In the genomic region with DNA sequence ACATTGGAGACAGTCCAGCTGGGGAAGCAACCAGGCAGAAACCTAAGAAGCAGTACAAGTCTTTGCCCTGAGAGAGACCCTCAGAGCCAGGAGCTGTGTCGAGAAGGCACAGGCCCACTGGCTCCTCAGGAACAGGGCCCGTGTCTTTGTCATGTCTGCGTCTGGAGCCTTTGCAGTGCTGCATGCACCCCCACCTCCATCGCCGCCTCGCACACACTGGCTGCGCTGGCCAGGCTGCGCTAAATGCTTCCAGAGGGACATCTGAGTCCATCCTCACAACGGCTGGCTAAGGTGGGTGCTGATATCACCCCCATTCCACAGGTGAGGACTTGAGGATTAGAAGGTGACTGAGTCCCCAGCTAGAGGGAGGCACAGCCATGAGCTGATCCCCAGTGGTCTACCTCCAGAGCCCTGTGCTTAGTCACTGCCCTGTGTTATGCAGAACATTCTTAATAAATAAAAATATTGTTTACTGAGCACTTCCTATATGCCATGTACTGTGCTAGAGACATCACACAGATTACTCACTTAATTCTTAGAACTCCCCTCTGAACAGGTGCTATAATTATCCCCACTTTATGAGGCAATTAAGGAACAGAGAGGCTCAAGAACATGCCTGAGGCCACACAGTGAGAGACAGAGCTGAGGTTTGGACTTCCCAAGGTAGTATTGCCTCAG, we compare ENCODE assay signal across 21 cellular contexts. TPM values are rescaled to one million over a fixed set of nuclear protein-coding genes. Genes with fewer than 3 reads are reported as not detected.
"Had no signal": no experiment of that assay in that cellular context is flagged by ENCODE, and none has a peak within 500 bp of the region (broad histone marks: within the 10 kb centered on the region; RNA-seq: fewer than 3 reads in every experiment).

No MANE protein-coding gene starts in this region.

- H3K4me3 Mint-ChIP-seq: activated B cell treated with CpG ODN at 0.5 μM for 24 hours; activated naive CD4-positive, alpha-beta T cell treated with anti-CD3 and anti-CD28 coated beads, Interleukin-2, amount 50 U/mL, for 24 hours; memory B cell; nephron had no signal

- ATAC-seq: body of pancreas, psoas muscle, right lobe of liver had no signal

- H3K9me3 Mint-ChIP-seq: activated naive CD4-positive, alpha-beta T cell treated with anti-CD3 and anti-CD28 coated beads, Interleukin-2, amount 50 U/mL, for 24 hours; nephron had no signal

- H3K27me3 Mint-ChIP-seq: activated B cell treated with CpG ODN at 0.5 μM for 24 hours; activated naive CD4-positive, alpha-beta T cell treated with anti-CD3 and anti-CD28 coated beads, Interleukin-2, amount 50 U/mL, for 24 hours; memory B cell had no signal

- H3K36me3 ChIP-seq: esophagus muscularis mucosa, left ventricle myocardium inferior, right lobe of liver, SJCRH30, transverse colon had no signal

- H3K27ac ChIP-seq: body of pancreas, esophagus muscularis mucosa, left ventricle myocardium inferior, psoas muscle, right lobe of liver, SJCRH30, transverse colon had no signal

- H3K27me3 ChIP-seq: body of pancreas, esophagus muscularis mucosa, right lobe of liver, SJCRH30, transverse colon had no signal

- H3K27ac Mint-ChIP-seq: activated B cell treated with CpG ODN at 0.5 μM for 24 hours; activated naive CD4-positive, alpha-beta T cell treated with anti-CD3 and anti-CD28 coated beads, Interleukin-2, amount 50 U/mL, for 24 hours; memory B cell; nephron had no signal

- H3K4me3 ChIP-seq: body of pancreas, esophagus muscularis mucosa, left ventricle myocardium inferior, psoas muscle, right lobe of liver, SJCRH30, transverse colon had no signal

- DNase-seq: activated B cell treated with CpG ODN at 0.5 μM for 24 hours; activated effector memory CD4-positive, alpha-beta T cell treated with anti-CD3 and anti-CD28 coated beads, Interleukin-2, amount 50 U/mL, for 16 hours; activated T-cell treated with anti-CD3 and anti-CD28 coated beads, Interleukin-2, amount 50 U/mL, for 48 hours; amygdala; body of pancreas; caudate nucleus; glutamatergic neuron; kidney; left ventricle myocardium inferior; psoas muscle; right lobe of liver; SJCRH30; stimulated activated CD4-positive, alpha-beta T cell treated with anti-CD3 and anti-CD28 coated beads, Interleukin-1b, Interleukin-23, amount 100 ng/mL, for 48 hours; substantia nigra; SW 1271; transverse colon had no signal

- H3K9me3 ChIP-seq: body of pancreas, esophagus muscularis mucosa, left ventricle myocardium inferior, psoas muscle, right lobe of liver, SJCRH30, transverse colon had no signal

- H3K4me1 ChIP-seq: body of pancreas, esophagus muscularis mucosa, left ventricle myocardium inferior, psoas muscle, right lobe of liver, transverse colon had no signal

- H3K4me1 Mint-ChIP-seq: activated B cell treated with CpG ODN at 0.5 μM for 24 hours; activated naive CD4-positive, alpha-beta T cell treated with anti-CD3 and anti-CD28 coated beads, Interleukin-2, amount 50 U/mL, for 24 hours had no signal

- H3K36me3 Mint-ChIP-seq: activated naive CD4-positive, alpha-beta T cell treated with anti-CD3 and anti-CD28 coated beads, Interleukin-2, amount 50 U/mL, for 24 hours had no signal

RNA-seq across cellular contexts. Expression of gene GABRR2, which starts 27.6 kb away (rescaled TPM):
- total RNA-seq: osteoblast had no signal
